In genomic region chr2:30678410-30679137, GRCh38 we compare ENCODE assay signal across 19 cellular contexts.
DNase-seq lines count a peak whose midpoint lies in the region; ATAC-seq, FAIRE-seq and TF ChIP-seq lines count a peak whose summit lies in the region.
"Had no signal": no experiment of that assay in that cellular context is flagged by ENCODE, and none has a peak within 500 bp of the region (broad histone marks: within the 10 kb centered on the region; RNA-seq: fewer than 3 reads in every experiment).

No MANE protein-coding gene starts in this region.

- H3K27ac ChIP-seq in cingulate gyrus (ENCODE audit: low read depth, low read length) = peak overlapping the region; percentile 88
- H3K27ac ChIP-seq in upper lobe of left lung = peak overlapping the region in 1 of 4 donors; percentile 27

- H3K27ac Mint-ChIP-seq in nephron progenitor cell = peak overlapping the region; percentile 84
- H3K27ac Mint-ChIP-seq: GM23338 had no signal

- no peaks in the 10 kb centered on the region for H3K27me3 ChIP-seq in upper lobe of left lung
- H3K27me3 ChIP-seq: MG63 had no signal

- DNase-seq in cardiac septum (ENCODE audit: low spot score) (peak; percentile 58), Right ventricle myocardium superior (no peak), nephron progenitor cell (no peak), upper lobe of left lung (peak in 1 of 2 donors; percentile 25), RCC 7860 (ENCODE audit: low spot score) (no peak)
- no peak for DNase-seq in effector CD4-positive, alpha-beta T cell
- DNase-seq: DMS79 treated with DMSO at 0.1 percent for 48 hours, MG63, NCI-H1092 treated with DMSO at 0.1 percent for 48 hours, NCI-H1694 treated with DMSO at 0.1 percent for 48 hours, PC-3 had no signal

- no peak overlapping the region for H3K4me3 Mint-ChIP-seq in nephron progenitor cell
- H3K4me3 Mint-ChIP-seq: CD14-positive monocyte, GM23338 had no signal

- peaks cover 7% of the 10 kb centered on the region for H3K9me3 Mint-ChIP-seq in nephron progenitor cell
- H3K9me3 Mint-ChIP-seq: GM23338 had no signal

- no peaks in the 10 kb centered on the region for H3K36me3 Mint-ChIP-seq in nephron progenitor cell (ENCODE audit: low read depth)
- H3K36me3 Mint-ChIP-seq: CD14-positive monocyte had no signal

- ATAC-seq in Right ventricle myocardium superior (ENCODE audit: poor library complexity) (no peak), upper lobe of left lung (ENCODE audit: low FRiP score in 2 of 2) (peak; percentile 4 to 65), HG02885 (IDR thresholded peaks at IDR 0.05; ENCODE audit: poor library complexity, unreplicated experiment) (no peak)
- ATAC-seq: GM23338, PC-3, Right ventricle myocardium inferior had no signal

- TF ChIP-seq CTCF in nephron progenitor cell (IDR thresholded peaks at IDR 0.05) = no peak
- no peak for TF ChIP-seq CTCF in upper lobe of left lung (IDR thresholded peaks at IDR 0.05)

- 62 to 76% methylated on average over 3 to 10 of the region's 11 CpGs for WGBS in upper lobe of left lung, 2 donors

- H3K4me3 ChIP-seq in upper lobe of left lung = no peak overlapping the region
- H3K4me3 ChIP-seq: GM23338, MG63 had no signal

- intact Hi-C loops in cardiac septum (cut with DNase I) = no loop called here
- intact Hi-C loops in Right ventricle myocardium superior (cut with DNase I) = no loop called here

- no peak for FAIRE-seq in RCC 7860 (lab: Jason Lieb, UNC)
- FAIRE-seq: G401.6, GM12891, GM19239 had no signal

- TF ChIP-seq EP300 in upper lobe of left lung (IDR thresholded peaks at IDR 0.05) = no peak

- no peak for TF ChIP-seq POLR2A in upper lobe of left lung (IDR thresholded peaks at IDR 0.05)

- no peaks in the 10 kb centered on the region for H3K9me3 ChIP-seq in upper lobe of left lung
- H3K9me3 ChIP-seq: MG63 had no signal

- peaks cover 11% of the 10 kb centered on the region for H3K27me3 Mint-ChIP-seq in nephron progenitor cell (ENCODE audit: low read depth, poor library complexity)

- peaks cover 26% of the 10 kb centered on the region for H3K4me1 Mint-ChIP-seq in nephron progenitor cell
- H3K4me1 Mint-ChIP-seq: GM23338 had no signal

- H3K36me3 ChIP-seq in upper lobe of left lung = no peaks in the 10 kb centered on the region
- H3K36me3 ChIP-seq: MG63 had no signal

- no peaks in the 10 kb centered on the region for H3K4me1 ChIP-seq in upper lobe of left lung

Comparison
In these comparisons a context has a peak if more than half of its experiments do, and no peak if none do; other contexts are left out.
1. ATAC-seq: peak in upper lobe of left lung (2 of 2); none in Right ventricle myocardium superior (single experiment) and HG02885 (single experiment).